Comparison of ENCODE assay signal across 33 cellular contexts in the genomic region with DNA sequence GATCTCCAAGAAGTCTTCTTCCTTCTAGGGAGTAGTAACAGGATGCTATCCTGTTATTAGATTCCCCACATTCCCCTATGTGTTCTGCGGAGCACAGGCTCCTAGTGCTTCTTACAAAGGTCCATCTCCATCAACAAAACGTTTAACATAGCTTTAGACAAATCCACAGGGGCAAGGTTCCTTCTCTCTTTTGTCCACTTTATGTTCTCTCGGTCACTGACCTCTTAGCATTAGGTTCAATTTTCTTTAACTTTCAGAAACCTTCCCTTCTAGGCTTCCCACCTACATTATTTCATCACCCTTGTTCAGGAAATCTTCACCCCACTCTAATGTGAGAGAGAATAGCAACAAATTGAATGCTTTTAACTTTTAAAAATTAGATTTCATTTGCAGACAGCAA.
"Had no signal": no experiment of that assay in that cellular context is flagged by ENCODE, and none has a peak within 500 bp of the region (broad histone marks: within the 10 kb centered on the region; RNA-seq: fewer than 3 reads in every experiment).

No MANE protein-coding gene starts in this region.

- H3K4me3 ChIP-seq: adrenal gland, body of pancreas, colonic mucosa, esophagus muscularis mucosa, gastrocnemius medialis, heart left ventricle had no signal

- H3K4me1 ChIP-seq: body of pancreas, colonic mucosa, foreskin keratinocyte had no signal

- ATAC-seq: activated CD4-positive, CD25-positive, alpha-beta regulatory T cell treated with anti-CD3 and anti-CD28 coated beads, Interleukin-2, amount 50 U/mL, for 24 hours; activated CD8-positive, alpha-beta T cell treated with anti-CD3 and anti-CD28 coated beads for 36 hours; activated naive CD8-positive, alpha-beta T cell treated with anti-CD3 and anti-CD28 coated beads, Interleukin-2, amount 50 U/mL, for 24 hours; activated T-cell treated with anti-CD3 and anti-CD28 coated beads, Interleukin-2, amount 50 U/mL, for 4 hours; activated T-helper 17 cell treated with anti-CD3 and anti-CD28 coated beads, Interleukin-2, amount 50 U/mL, for 72 hours; body of pancreas; foreskin keratinocyte; gastrocnemius medialis; heart left ventricle; T-helper 17 cell had no signal

- DNase-seq: activated B cell treated with CpG ODN at 0.5 μM for 24 hours; activated CD4-positive, alpha-beta T cell treated with anti-CD3 and anti-CD28 coated beads for 48 hours; activated CD4-positive, alpha-beta T cell treated with anti-CD3 and anti-CD28 coated beads, Interleukin-2, amount 50 U/mL, for 1 hour; activated CD4-positive, alpha-beta T cell treated with anti-CD3 and anti-CD28 coated beads, Interleukin-2, amount 50 U/mL, for 48 hours; activated CD8-positive, alpha-beta memory T cell treated with anti-CD3 and anti-CD28 coated beads for 24 hours; activated CD8-positive, alpha-beta T cell treated with anti-CD3 and anti-CD28 coated beads for 36 hours; activated effector memory CD4-positive, alpha-beta T cell treated with Interleukin-2 at 50 U/mL for 16 hours; activated naive CD4-positive, alpha-beta T cell treated with anti-CD3 and anti-CD28 coated beads for 36 hours; activated naive CD8-positive, alpha-beta T cell treated with anti-CD3 and anti-CD28 coated beads for 36 hours; activated naive CD8-positive, alpha-beta T cell treated with anti-CD3 and anti-CD28 coated beads, Interleukin-2, amount 50 U/mL, for 24 hours; activated T-cell treated with anti-CD3 and anti-CD28 coated beads, Interleukin-2, amount 50 U/mL, for 4 hours; adrenal gland; amygdala; aorta; body of pancreas; central memory CD4-positive, alpha-beta T cell; cerebellar nuclear complex; colonic mucosa; effector memory CD4-positive, alpha-beta T cell; endodermal cell; erythroblast; foreskin keratinocyte; gastrocnemius medialis; glutamatergic neuron; heart left ventricle; T-helper 17 cell; T1000; WERI-Rb-1 had no signal

- H3K4me1 Mint-ChIP-seq: activated B cell treated with CpG ODN at 0.5 μM for 24 hours; activated naive CD4-positive, alpha-beta T cell treated with anti-CD3 and anti-CD28 coated beads, Interleukin-2, amount 50 U/mL, for 24 hours; activated naive CD8-positive, alpha-beta T cell treated with anti-CD3 and anti-CD28 coated beads for 36 hours; activated naive CD8-positive, alpha-beta T cell treated with anti-CD3 and anti-CD28 coated beads, Interleukin-2, amount 50 U/mL, for 24 hours; activated T-helper 17 cell treated with anti-CD3 and anti-CD28 coated beads, Interleukin-2, amount 50 U/mL, for 72 hours; T-helper 17 cell had no signal

- H3K9me3 ChIP-seq: adrenal gland, body of pancreas, colonic mucosa, esophagus muscularis mucosa, gastrocnemius medialis, heart left ventricle had no signal

- H3K27ac ChIP-seq: adrenal gland, body of pancreas, colonic mucosa, esophagus muscularis mucosa, foreskin keratinocyte, gastrocnemius medialis, heart left ventricle, WERI-Rb-1 had no signal

- H3K27me3 Mint-ChIP-seq: activated B cell treated with CpG ODN at 0.5 μM for 24 hours; activated CD8-positive, alpha-beta T cell treated with anti-CD3 and anti-CD28 coated beads for 36 hours had no signal

- H3K4me3 Mint-ChIP-seq: activated B cell treated with CpG ODN at 0.5 μM for 24 hours; activated CD8-positive, alpha-beta T cell treated with anti-CD3 and anti-CD28 coated beads for 36 hours; activated naive CD4-positive, alpha-beta T cell treated with anti-CD3 and anti-CD28 coated beads for 36 hours; activated naive CD4-positive, alpha-beta T cell treated with anti-CD3 and anti-CD28 coated beads, Interleukin-2, amount 50 U/mL, for 24 hours; activated naive CD8-positive, alpha-beta T cell treated with anti-CD3 and anti-CD28 coated beads for 36 hours; activated naive CD8-positive, alpha-beta T cell treated with anti-CD3 and anti-CD28 coated beads, Interleukin-2, amount 50 U/mL, for 24 hours; activated T-cell treated with anti-CD3 and anti-CD28 coated beads, Interleukin-2, amount 50 U/mL, for 4 hours; activated T-helper 17 cell treated with anti-CD3 and anti-CD28 coated beads, Interleukin-2, amount 50 U/mL, for 72 hours; endodermal cell; T-helper 17 cell; T-helper 2 cell treated with Interferon-gamma antibody and Interleukin-4, amounts not matched to agents 5 μg/mL and 100 μg/mL, for 36 hours had no signal

- H3K27me3 ChIP-seq: adrenal gland, body of pancreas, colonic mucosa, esophagus muscularis mucosa, foreskin keratinocyte, gastrocnemius medialis, heart left ventricle had no signal

- H3K36me3 ChIP-seq: adrenal gland, colonic mucosa, esophagus muscularis mucosa, gastrocnemius medialis, heart left ventricle, WERI-Rb-1 had no signal

- H3K27ac Mint-ChIP-seq: activated B cell treated with CpG ODN at 0.5 μM for 24 hours; activated CD8-positive, alpha-beta T cell treated with anti-CD3 and anti-CD28 coated beads for 36 hours; activated naive CD4-positive, alpha-beta T cell treated with anti-CD3 and anti-CD28 coated beads for 36 hours; activated naive CD4-positive, alpha-beta T cell treated with anti-CD3 and anti-CD28 coated beads, Interleukin-2, amount 50 U/mL, for 24 hours; activated naive CD8-positive, alpha-beta T cell treated with anti-CD3 and anti-CD28 coated beads for 36 hours; activated naive CD8-positive, alpha-beta T cell treated with anti-CD3 and anti-CD28 coated beads, Interleukin-2, amount 50 U/mL, for 24 hours; activated T-helper 17 cell treated with anti-CD3 and anti-CD28 coated beads, Interleukin-2, amount 50 U/mL, for 72 hours; endodermal cell; T-helper 17 cell; T-helper 2 cell treated with Interferon-gamma antibody and Interleukin-4, amounts not matched to agents 5 μg/mL and 100 μg/mL, for 36 hours had no signal

- H3K9me3 Mint-ChIP-seq: activated B cell treated with CpG ODN at 0.5 μM for 24 hours; activated CD8-positive, alpha-beta T cell treated with anti-CD3 and anti-CD28 coated beads for 36 hours; activated naive CD4-positive, alpha-beta T cell treated with anti-CD3 and anti-CD28 coated beads for 36 hours; activated naive CD4-positive, alpha-beta T cell treated with anti-CD3 and anti-CD28 coated beads, Interleukin-2, amount 50 U/mL, for 24 hours; activated naive CD8-positive, alpha-beta T cell treated with anti-CD3 and anti-CD28 coated beads for 36 hours; activated naive CD8-positive, alpha-beta T cell treated with anti-CD3 and anti-CD28 coated beads, Interleukin-2, amount 50 U/mL, for 24 hours; activated T-cell treated with anti-CD3 and anti-CD28 coated beads, Interleukin-2, amount 50 U/mL, for 4 hours; T-helper 2 cell treated with Interferon-gamma antibody and Interleukin-4, amounts not matched to agents 5 μg/mL and 100 μg/mL, for 36 hours had no signal

- H3K36me3 Mint-ChIP-seq: activated naive CD4-positive, alpha-beta T cell treated with anti-CD3 and anti-CD28 coated beads, Interleukin-2, amount 50 U/mL, for 24 hours; activated naive CD8-positive, alpha-beta T cell treated with anti-CD3 and anti-CD28 coated beads for 36 hours had no signal
